ENCODE assay signal across 7 cellular contexts in the genomic region with DNA sequence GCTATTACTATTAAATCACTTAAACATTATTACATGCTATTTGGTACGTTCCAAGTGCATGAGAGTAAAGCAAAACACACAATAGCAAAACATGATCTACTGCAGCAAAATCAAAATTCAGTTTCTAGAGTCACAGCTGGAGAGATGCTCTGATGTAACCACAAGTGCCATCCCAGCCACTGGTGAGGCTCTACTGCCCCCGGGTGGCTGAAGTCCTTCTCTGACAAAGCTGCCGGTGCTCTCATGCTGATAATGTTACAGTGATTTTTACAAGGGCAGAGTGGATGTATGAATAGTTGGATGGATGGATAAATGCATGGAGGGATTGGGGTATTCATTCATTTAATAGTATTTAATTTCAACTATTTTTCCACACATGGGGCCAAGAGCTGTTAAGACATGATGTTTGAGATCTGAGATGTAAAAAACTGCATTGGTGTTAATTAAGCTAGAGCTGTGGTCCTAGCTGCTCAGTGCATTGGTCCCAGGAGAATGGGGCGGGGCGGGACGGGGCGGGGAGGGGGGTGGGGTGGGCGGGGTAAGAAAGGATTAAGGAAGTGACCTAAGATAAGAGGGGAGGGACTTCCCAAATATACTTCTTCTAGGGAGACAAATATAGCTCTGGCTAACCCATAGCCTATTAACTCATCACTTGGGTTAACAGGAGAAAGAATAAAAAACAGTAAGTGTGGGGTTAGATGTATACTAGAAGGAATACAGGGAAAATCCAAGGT. TPM values are rescaled to one million over a fixed set of nuclear protein-coding genes. Genes with fewer than 3 reads are reported as not detected.
DNase-seq lines count a peak whose midpoint lies in the region; ATAC-seq and TF ChIP-seq lines count a peak whose summit lies in the region.

No MANE protein-coding gene starts in this region.

- ATAC-seq in GM21390 (IDR thresholded peaks at IDR 0.05; ENCODE audit: unreplicated experiment), result no peak

- no peaks in the 10 kb centered on the region for H3K4me1 ChIP-seq in left ventricle myocardium inferior

- intact Hi-C loops in left ventricle myocardium inferior (cut with micrococcal nuclease), result no loop called here

- H3K36me3 ChIP-seq in left ventricle myocardium inferior, result no peaks in the 10 kb centered on the region

- DNase-seq in NCI-H1436 treated with DMSO at 0.1 percent for 48 hours (lab: John Stamatoyannopoulos, UW), result peak; percentile 52
- peak; percentile 69 for DNase-seq in SW480 (ENCODE audit: low spot score)
- DNase-seq in amniotic stem cell (lab: John Stamatoyannopoulos, UW), result peak; percentile 64
- peak; percentile 73 for DNase-seq in left ventricle myocardium inferior
- DNase-seq in retinal pigment epithelial cell (ENCODE audit: low read depth), result peak; percentile 7

- H3K27ac ChIP-seq in left ventricle myocardium inferior (replicated peaks), result no peak overlapping the region

- H3K27me3 ChIP-seq in left ventricle myocardium inferior (ENCODE audit: low read depth), result peaks cover 3% of the 10 kb centered on the region

- TF ChIP-seq CTCF in GM12874 (IDR thresholded peaks at IDR 0.05; ENCODE audit: insufficient read depth, low read depth, low read length) (peak; percentile 77), left ventricle myocardium inferior (IDR thresholded peaks at IDR 0.05; ENCODE audit: borderline replicate concordance) (peak; percentile 86), retinal pigment epithelial cell (conservative IDR thresholded peaks at IDR 0.05; ENCODE audit: low read depth, low read length) (peak; percentile 93)

- H3K4me3 ChIP-seq in left ventricle myocardium inferior (no peak overlapping the region), retinal pigment epithelial cell (ENCODE audit: low read length) (no peak overlapping the region)

- H3K9me3 ChIP-seq in left ventricle myocardium inferior (replicated peaks), result no peaks in the 10 kb centered on the region

RNA-seq across cellular contexts. Expression of a gene that starts 5.3 kb away (rescaled TPM):
- total RNA-seq in left ventricle myocardium inferior, result 7.6 TPM

Comparison
In these comparisons a context has a peak if more than half of its experiments do, and no peak if none do; other contexts are left out.
1. DNase-seq: peak in every context shown above with its lines; median percentile 73 in left ventricle myocardium inferior; 69 in SW480; 64 in amniotic stem cell; 52 in NCI-H1436 treated with DMSO at 0.1 percent for 48 hours; 7 in retinal pigment epithelial cell.